1 cellular context compared by ENCODE assay signal in genomic region chr17:48970865-48971687, GRCh38.
TF ChIP-seq lines count a peak whose summit lies in the region.

No MANE protein-coding gene starts in this region.

TF ChIP-seq in HepG2, 621 proteins besides CTCF, POLR2A, EP300 and RAD21 (continued from another document and continues in another):
- TF ChIP-seq ZNF280D (CRISPR knock-in tag; IDR thresholded peaks at IDR 0.05) (no peak), ZNF20 (CRISPR knock-in tag; IDR thresholded peaks at IDR 0.05) (no peak), ZUFSP (CRISPR knock-in tag; IDR thresholded peaks at IDR 0.05; ENCODE audit: borderline replicate concordance) (no peak), RBM39 (IDR thresholded peaks at IDR 0.05; ENCODE audit: low read depth, low read length, poor library complexity, severe bottlenecking) (no peak), ZNF326 (CRISPR knock-in tag; IDR thresholded peaks at IDR 0.05; ENCODE audit: borderline replicate concordance) (no peak), ZNF598 (CRISPR knock-in tag; IDR thresholded peaks at IDR 0.05; ENCODE audit: borderline replicate concordance) (0 out of 2 replicates have a peak, but pooled peaks have one; percentile 15), MTA1 (CRISPR knock-in tag; IDR thresholded peaks at IDR 0.05; ENCODE audit: borderline replicate concordance) (peak; percentile 95), ZNF512 (CRISPR knock-in tag; IDR thresholded peaks at IDR 0.05) (no peak), KLF12 (CRISPR knock-in tag; IDR thresholded peaks at IDR 0.05; ENCODE audit: borderline replicate concordance) (peak; percentile 51; the same call in 1 of the 2 replicates), EED (CRISPR knock-in tag; IDR thresholded peaks at IDR 0.05) (no peak), ZNF543 (CRISPR knock-in tag; IDR thresholded peaks at IDR 0.05) (peak; percentile 55; the same call in 1 of the 2 replicates), ZNF572 (CRISPR knock-in tag; IDR thresholded peaks at IDR 0.05) (no peak), PHF5A (CRISPR knock-in tag; IDR thresholded peaks at IDR 0.05; ENCODE audit: low read depth, unreplicated experiment) (peak; percentile 66), REL (CRISPR knock-in tag; conservative IDR thresholded peaks at IDR 0.05) (no peak), POGK (CRISPR knock-in tag; conservative IDR thresholded peaks at IDR 0.05) (peak; percentile 90; the same call in 1 of the 2 replicates), SKIL (CRISPR knock-in tag; IDR thresholded peaks at IDR 0.05; ENCODE audit: borderline replicate concordance) (peak; percentile 92), HHEX (CRISPR knock-in tag; IDR thresholded peaks at IDR 0.05) (no peak), ATF3 (CRISPR knock-in tag; IDR thresholded peaks at IDR 0.05) (peak; percentile 63), KAT7 (CRISPR knock-in tag; IDR thresholded peaks at IDR 0.05; ENCODE audit: borderline replicate concordance) (peak; percentile 93; the same call in 1 of the 2 replicates), TFDP1 (CRISPR knock-in tag; IDR thresholded peaks at IDR 0.05; ENCODE audit: borderline replicate concordance) (no peak), DZIP1 (CRISPR knock-in tag; IDR thresholded peaks at IDR 0.05) (no peak), CBX5 (CRISPR knock-in tag; IDR thresholded peaks at IDR 0.05; ENCODE audit: borderline replicate concordance) (peak; percentile 90; the same call in 1 of the 2 replicates), ZSCAN9 (CRISPR knock-in tag; IDR thresholded peaks at IDR 0.05; ENCODE audit: borderline replicate concordance) (peak; percentile 88), DMAP1 (CRISPR knock-in tag; IDR thresholded peaks at IDR 0.05) (peak; percentile 56; the same call in 1 of the 2 replicates), E2F5 (CRISPR knock-in tag; conservative IDR thresholded peaks at IDR 0.05) (no peak)
- TF ChIP-seq, protein P1, sequence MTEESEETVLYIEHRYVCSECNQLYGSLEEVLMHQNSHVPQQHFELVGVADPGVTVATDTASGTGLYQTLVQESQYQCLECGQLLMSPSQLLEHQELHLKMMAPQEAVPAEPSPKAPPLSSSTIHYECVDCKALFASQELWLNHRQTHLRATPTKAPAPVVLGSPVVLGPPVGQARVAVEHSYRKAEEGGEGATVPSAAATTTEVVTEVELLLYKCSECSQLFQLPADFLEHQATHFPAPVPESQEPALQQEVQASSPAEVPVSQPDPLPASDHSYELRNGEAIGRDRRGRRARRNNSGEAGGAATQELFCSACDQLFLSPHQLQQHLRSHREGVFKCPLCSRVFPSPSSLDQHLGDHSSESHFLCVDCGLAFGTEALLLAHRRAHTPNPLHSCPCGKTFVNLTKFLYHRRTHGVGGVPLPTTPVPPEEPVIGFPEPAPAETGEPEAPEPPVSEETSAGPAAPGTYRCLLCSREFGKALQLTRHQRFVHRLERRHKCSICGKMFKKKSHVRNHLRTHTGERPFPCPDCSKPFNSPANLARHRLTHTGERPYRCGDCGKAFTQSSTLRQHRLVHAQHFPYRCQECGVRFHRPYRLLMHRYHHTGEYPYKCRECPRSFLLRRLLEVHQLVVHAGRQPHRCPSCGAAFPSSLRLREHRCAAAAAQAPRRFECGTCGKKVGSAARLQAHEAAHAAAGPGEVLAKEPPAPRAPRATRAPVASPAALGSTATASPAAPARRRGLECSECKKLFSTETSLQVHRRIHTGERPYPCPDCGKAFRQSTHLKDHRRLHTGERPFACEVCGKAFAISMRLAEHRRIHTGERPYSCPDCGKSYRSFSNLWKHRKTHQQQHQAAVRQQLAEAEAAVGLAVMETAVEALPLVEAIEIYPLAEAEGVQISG (CRISPR knock-in tag; IDR thresholded peaks at IDR 0.05): peak; percentile 72
- TF ChIP-seq, protein P2, sequence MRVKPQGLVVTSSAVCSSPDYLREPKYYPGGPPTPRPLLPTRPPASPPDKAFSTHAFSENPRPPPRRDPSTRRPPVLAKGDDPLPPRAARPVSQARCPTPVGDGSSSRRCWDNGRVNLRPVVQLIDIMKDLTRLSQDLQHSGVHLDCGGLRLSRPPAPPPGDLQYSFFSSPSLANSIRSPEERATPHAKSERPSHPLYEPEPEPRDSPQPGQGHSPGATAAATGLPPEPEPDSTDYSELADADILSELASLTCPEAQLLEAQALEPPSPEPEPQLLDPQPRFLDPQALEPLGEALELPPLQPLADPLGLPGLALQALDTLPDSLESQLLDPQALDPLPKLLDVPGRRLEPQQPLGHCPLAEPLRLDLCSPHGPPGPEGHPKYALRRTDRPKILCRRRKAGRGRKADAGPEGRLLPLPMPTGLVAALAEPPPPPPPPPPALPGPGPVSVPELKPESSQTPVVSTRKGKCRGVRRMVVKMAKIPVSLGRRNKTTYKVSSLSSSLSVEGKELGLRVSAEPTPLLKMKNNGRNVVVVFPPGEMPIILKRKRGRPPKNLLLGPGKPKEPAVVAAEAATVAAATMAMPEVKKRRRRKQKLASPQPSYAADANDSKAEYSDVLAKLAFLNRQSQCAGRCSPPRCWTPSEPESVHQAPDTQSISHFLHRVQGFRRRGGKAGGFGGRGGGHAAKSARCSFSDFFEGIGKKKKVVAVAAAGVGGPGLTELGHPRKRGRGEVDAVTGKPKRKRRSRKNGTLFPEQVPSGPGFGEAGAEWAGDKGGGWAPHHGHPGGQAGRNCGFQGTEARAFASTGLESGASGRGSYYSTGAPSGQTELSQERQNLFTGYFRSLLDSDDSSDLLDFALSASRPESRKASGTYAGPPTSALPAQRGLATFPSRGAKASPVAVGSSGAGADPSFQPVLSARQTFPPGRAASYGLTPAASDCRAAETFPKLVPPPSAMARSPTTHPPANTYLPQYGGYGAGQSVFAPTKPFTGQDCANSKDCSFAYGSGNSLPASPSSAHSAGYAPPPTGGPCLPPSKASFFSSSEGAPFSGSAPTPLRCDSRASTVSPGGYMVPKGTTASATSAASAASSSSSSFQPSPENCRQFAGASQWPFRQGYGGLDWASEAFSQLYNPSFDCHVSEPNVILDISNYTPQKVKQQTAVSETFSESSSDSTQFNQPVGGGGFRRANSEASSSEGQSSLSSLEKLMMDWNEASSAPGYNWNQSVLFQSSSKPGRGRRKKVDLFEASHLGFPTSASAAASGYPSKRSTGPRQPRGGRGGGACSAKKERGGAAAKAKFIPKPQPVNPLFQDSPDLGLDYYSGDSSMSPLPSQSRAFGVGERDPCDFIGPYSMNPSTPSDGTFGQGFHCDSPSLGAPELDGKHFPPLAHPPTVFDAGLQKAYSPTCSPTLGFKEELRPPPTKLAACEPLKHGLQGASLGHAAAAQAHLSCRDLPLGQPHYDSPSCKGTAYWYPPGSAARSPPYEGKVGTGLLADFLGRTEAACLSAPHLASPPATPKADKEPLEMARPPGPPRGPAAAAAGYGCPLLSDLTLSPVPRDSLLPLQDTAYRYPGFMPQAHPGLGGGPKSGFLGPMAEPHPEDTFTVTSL (CRISPR knock-in tag; IDR thresholded peaks at IDR 0.05; ENCODE audit: borderline replicate concordance): peak; percentile 87
